Comparison of ENCODE assay signal across 1 cellular context in genomic region chr4:39458505-39459300, GRCh38.
TF ChIP-seq lines count a peak whose summit lies in the region.

Gene LIAS, plus strand, starts transcription at chr4:39459056. Its CDS starts 62 bp downstream, at chr4:39459118.
Gene RPL9, minus strand, starts transcription at chr4:39458922. Its CDS starts 483 bp downstream, at chr4:39458439.

TF ChIP-seq in HepG2, 621 proteins besides CTCF, POLR2A, EP300 and RAD21 (continued from another document and continues in another):
- peak; percentile 36; the same call in 1 of the 2 replicates for TF ChIP-seq ZBTB37 (CRISPR knock-in tag; IDR thresholded peaks at IDR 0.05)
- no peak for TF ChIP-seq NFE2L1 (CRISPR knock-in tag; IDR thresholded peaks at IDR 0.05; ENCODE audit: borderline replicate concordance)
- peak; percentile 99 for TF ChIP-seq CEBPB (IDR thresholded peaks at IDR 0.05; ENCODE audit: borderline replicate concordance, low read depth, low read length)
- peak; percentile 72; the same call in 1 of the 2 replicates for TF ChIP-seq MTA1 (CRISPR knock-in tag; IDR thresholded peaks at IDR 0.05; ENCODE audit: borderline replicate concordance)
- TF ChIP-seq SP5 (CRISPR knock-in tag; IDR thresholded peaks at IDR 0.05; ENCODE audit: borderline replicate concordance, low read depth), result 0 out of 2 replicates have a peak, but pooled peaks have one; percentile 12
- TF ChIP-seq SRSF9 (IDR thresholded peaks at IDR 0.05; ENCODE audit: borderline replicate concordance, insufficient read depth, low read depth, low read length, poor library complexity, severe bottlenecking), result no peak
- peak; percentile 2; the same call in 1 of the 2 replicates for TF ChIP-seq MAFF (IDR thresholded peaks at IDR 0.05; ENCODE audit: low read depth, low read length)
- peak; percentile 98 for TF ChIP-seq POLR2G (IDR thresholded peaks at IDR 0.05; ENCODE audit: low read depth, low read length)
- TF ChIP-seq ZBTB44 (CRISPR knock-in tag; IDR thresholded peaks at IDR 0.05), result 0 out of 2 replicates have a peak, but pooled peaks have one; percentile 16
- peak; percentile 89 for TF ChIP-seq YEATS4 (CRISPR knock-in tag; IDR thresholded peaks at IDR 0.05; ENCODE audit: borderline replicate concordance)
- 0 out of 2 replicates have a peak, but pooled peaks have one; percentile 51 for TF ChIP-seq KAT7 (CRISPR knock-in tag; IDR thresholded peaks at IDR 0.05; ENCODE audit: borderline replicate concordance)
- TF ChIP-seq BCL3 (CRISPR knock-in tag; IDR thresholded peaks at IDR 0.05), result no peak
- TF ChIP-seq MXI1 (IDR thresholded peaks at IDR 0.05; ENCODE audit: borderline replicate concordance, low read depth, low read length), result peak; percentile 57; the same call in 2 of the 3 replicates
- TF ChIP-seq CREB1 (IDR thresholded peaks at IDR 0.05), result peak; percentile 100
- TF ChIP-seq CREB1 (CRISPR knock-in tag; IDR thresholded peaks at IDR 0.05), result peak; percentile 100
- TF ChIP-seq SP4 (CRISPR knock-in tag; IDR thresholded peaks at IDR 0.05), result peak; percentile 73; the same call in 1 of the 2 replicates
- TF ChIP-seq TFDP2 (CRISPR knock-in tag; IDR thresholded peaks at IDR 0.05), result peak; percentile 81
- TF ChIP-seq ZNF335 (CRISPR knock-in tag; IDR thresholded peaks at IDR 0.05), result peak; percentile 47; the same call in 1 of the 2 replicates
- peak; percentile 77 for TF ChIP-seq HNRNPLL (IDR thresholded peaks at IDR 0.05; ENCODE audit: low read depth, low read length, poor library complexity, severe bottlenecking)
- peak; percentile 60; the same call in 1 of the 2 replicates for TF ChIP-seq ZBTB42 (CRISPR knock-in tag; IDR thresholded peaks at IDR 0.05)
- peak; percentile 93 for TF ChIP-seq SATB2 (CRISPR knock-in tag; IDR thresholded peaks at IDR 0.05)
- TF ChIP-seq MXD1 (CRISPR knock-in tag; IDR thresholded peaks at IDR 0.05), result peak; percentile 75
- peak; percentile 31; the same call in 1 of the 2 replicates for TF ChIP-seq DNMT3B (CRISPR knock-in tag; conservative IDR thresholded peaks at IDR 0.05)
- peak; percentile 86 for TF ChIP-seq PHF8 (CRISPR knock-in tag; IDR thresholded peaks at IDR 0.05)
- TF ChIP-seq USF2 (IDR thresholded peaks at IDR 0.05; ENCODE audit: low read depth, low read length), result no peak
- peak; percentile 22; the same call in 1 of the 2 replicates for TF ChIP-seq USF2 (CRISPR knock-in tag; IDR thresholded peaks at IDR 0.05; ENCODE audit: borderline replicate concordance)
- TF ChIP-seq ZNF878 (CRISPR knock-in tag; IDR thresholded peaks at IDR 0.05), result 0 out of 2 replicates have a peak, but pooled peaks have one; percentile 33
- peak; percentile 95 for TF ChIP-seq IRF2 (CRISPR knock-in tag; IDR thresholded peaks at IDR 0.05)
- TF ChIP-seq ZNF367 (CRISPR knock-in tag; IDR thresholded peaks at IDR 0.05; ENCODE audit: borderline replicate concordance), result peak; percentile 70; the same call in 1 of the 2 replicates
- peak; percentile 86 for TF ChIP-seq HNRNPL (IDR thresholded peaks at IDR 0.05; ENCODE audit: low read depth, low read length)
- TF ChIP-seq SMC3 (IDR thresholded peaks at IDR 0.05; ENCODE audit: low read length), result peak; percentile 23; the same call in 1 of the 2 replicates
- 0 out of 2 replicates have a peak, but pooled peaks have one; percentile 19 for TF ChIP-seq ZNF629 (CRISPR knock-in tag; conservative IDR thresholded peaks at IDR 0.05)
- TF ChIP-seq GMEB2 (CRISPR knock-in tag; IDR thresholded peaks at IDR 0.05; ENCODE audit: low read depth), result peak; percentile 100
- no peak for TF ChIP-seq ZNF17 (CRISPR knock-in tag; IDR thresholded peaks at IDR 0.05)
- peak; percentile 99 for TF ChIP-seq DRAP1 (CRISPR knock-in tag; IDR thresholded peaks at IDR 0.05)
- TF ChIP-seq REST (IDR thresholded peaks at IDR 0.05; ENCODE audit: borderline replicate concordance in 1 of 2, low read depth in 1 of 2, low read length in 2 of 2), result peak in 1 of 2 experiments; percentile 50; a peak in 1 of 4 replicates
- TF ChIP-seq ZNF18 (CRISPR knock-in tag; IDR thresholded peaks at IDR 0.05; ENCODE audit: insufficient replicate concordance), result peak; percentile 80
- 0 out of 2 replicates have a peak, but pooled peaks have one; percentile 28 for TF ChIP-seq ZNF224 (CRISPR knock-in tag; IDR thresholded peaks at IDR 0.05)
- peak; percentile 77; the same call in 1 of the 2 replicates for TF ChIP-seq KDM2A (CRISPR knock-in tag; IDR thresholded peaks at IDR 0.05; ENCODE audit: borderline replicate concordance, low read depth)
- TF ChIP-seq SUZ12 (IDR thresholded peaks at IDR 0.05; ENCODE audit: low read depth, low read length), result no peak
- no peak; the same call in 1 of the 2 replicates for TF ChIP-seq ZNF776 (CRISPR knock-in tag; IDR thresholded peaks at IDR 0.05)
- TF ChIP-seq NCOA1 (CRISPR knock-in tag; IDR thresholded peaks at IDR 0.05), result 0 out of 2 replicates have a peak, but pooled peaks have one; percentile 52
- TF ChIP-seq TBL1XR1 (IDR thresholded peaks at IDR 0.05; ENCODE audit: borderline replicate concordance, low read length, partially characterized antibody), result peak; percentile 45
- 0 out of 2 replicates have a peak, but pooled peaks have one; percentile 61 for TF ChIP-seq ZNF879 (CRISPR knock-in tag; IDR thresholded peaks at IDR 0.05)
- no peak for TF ChIP-seq PLRG1 (conservative IDR thresholded peaks at IDR 0.05)
- peak; percentile 83 for TF ChIP-seq ZNF510 (CRISPR knock-in tag; IDR thresholded peaks at IDR 0.05; ENCODE audit: low read depth)
